Comparison of ENCODE assay signal across 1 cellular context in the genomic region with DNA sequence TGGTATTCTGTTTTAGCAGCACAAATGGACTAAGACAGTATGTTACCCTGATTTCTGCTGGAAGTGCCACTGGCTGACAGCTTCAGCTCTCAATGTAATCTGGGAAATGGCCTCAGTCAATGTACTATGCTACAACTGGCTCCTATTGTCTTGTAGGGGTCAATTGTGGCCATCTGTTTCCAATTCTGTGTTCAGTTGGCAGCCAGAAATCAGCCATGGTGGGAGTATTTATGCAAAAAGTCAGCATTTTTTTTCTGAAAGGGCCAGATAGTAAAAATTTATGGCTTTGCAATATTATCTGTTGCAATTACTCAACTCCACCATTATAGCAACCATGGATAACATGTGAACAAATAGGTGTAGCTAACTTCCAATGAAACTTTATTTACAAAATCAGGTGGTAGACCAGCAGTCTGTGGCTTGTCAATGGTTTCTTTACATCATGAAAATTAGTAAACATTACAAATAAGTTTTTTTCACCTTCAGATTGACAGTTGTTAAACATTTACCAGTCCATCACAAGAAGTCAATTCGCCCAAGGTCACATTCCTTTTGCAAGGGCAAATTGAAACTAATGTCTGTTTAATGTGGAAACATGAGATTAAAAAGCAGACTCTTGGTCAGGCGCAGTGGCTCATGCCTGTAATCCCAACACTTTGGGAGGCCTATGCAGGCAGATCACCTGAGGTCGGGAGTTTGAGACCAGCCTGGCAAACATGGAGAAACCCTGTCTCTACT.
TF ChIP-seq lines count a peak whose summit lies in the region.

No MANE protein-coding gene starts in this region.

TF ChIP-seq in HepG2, 621 proteins besides CTCF, POLR2A, EP300 and RAD21 (continued from another document and continues in another):
- TF ChIP-seq, protein P1, sequence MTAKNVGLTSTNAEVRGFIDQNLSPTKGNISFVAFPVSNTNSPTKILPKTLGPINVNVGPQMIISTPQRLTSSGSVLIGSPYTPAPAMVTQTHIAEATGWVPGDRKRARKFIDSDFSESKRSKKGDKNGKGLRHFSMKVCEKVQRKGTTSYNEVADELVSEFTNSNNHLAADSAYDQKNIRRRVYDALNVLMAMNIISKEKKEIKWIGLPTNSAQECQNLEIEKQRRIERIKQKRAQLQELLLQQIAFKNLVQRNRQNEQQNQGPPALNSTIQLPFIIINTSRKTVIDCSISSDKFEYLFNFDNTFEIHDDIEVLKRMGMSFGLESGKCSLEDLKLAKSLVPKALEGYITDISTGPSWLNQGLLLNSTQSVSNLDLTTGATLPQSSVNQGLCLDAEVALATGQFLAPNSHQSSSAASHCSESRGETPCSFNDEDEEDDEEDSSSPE (CRISPR knock-in tag; IDR thresholded peaks at IDR 0.05): no peak; the same call in 1 of the 2 replicates
- TF ChIP-seq PHF8 (CRISPR knock-in tag; IDR thresholded peaks at IDR 0.05) (peak; percentile 23; the same call in 1 of the 2 replicates), TEAD3 (CRISPR knock-in tag; optimal IDR thresholded peaks at IDR 0.05; ENCODE audit: borderline replicate concordance) (peak; percentile 57), RFXAP (CRISPR knock-in tag; IDR thresholded peaks at IDR 0.05; ENCODE audit: borderline replicate concordance) (no peak), ZNF577 (CRISPR knock-in tag; IDR thresholded peaks at IDR 0.05; ENCODE audit: borderline replicate concordance, low read depth) (no peak), FOXC1 (CRISPR knock-in tag; IDR thresholded peaks at IDR 0.05; ENCODE audit: borderline replicate concordance) (no peak), MIXL1 (CRISPR knock-in tag; IDR thresholded peaks at IDR 0.05) (peak; percentile 86), KMT2B (CRISPR knock-in tag; IDR thresholded peaks at IDR 0.05) (no peak), SOX13 (IDR thresholded peaks at IDR 0.05) (0 out of 2 replicates have a peak, but pooled peaks have one; percentile 8), SOX13 (CRISPR knock-in tag; conservative IDR thresholded peaks at IDR 0.05 in 1 of 2, IDR thresholded peaks at IDR 0.05 in 1 of 2) (peak in 1 of 2 experiments; percentile 71; a peak in 2 of 4 replicates), ZNF335 (CRISPR knock-in tag; IDR thresholded peaks at IDR 0.05) (peak; percentile 78; the same call in 1 of the 2 replicates), ZNF431 (CRISPR knock-in tag; IDR thresholded peaks at IDR 0.05; ENCODE audit: borderline replicate concordance, low read depth) (peak; percentile 70; the same call in 1 of the 2 replicates), ZNF672 (CRISPR knock-in tag; IDR thresholded peaks at IDR 0.05) (no peak), HNF4A (CRISPR knock-in tag; IDR thresholded peaks at IDR 0.05) (peak; percentile 49), TP53 (CRISPR knock-in tag; conservative IDR thresholded peaks at IDR 0.05) (no peak), ZBTB7B (CRISPR knock-in tag; IDR thresholded peaks at IDR 0.05) (no peak), TBX2 (CRISPR knock-in tag; IDR thresholded peaks at IDR 0.05; ENCODE audit: borderline replicate concordance) (peak; percentile 92), FOXA1 (IDR thresholded peaks at IDR 0.05) (no peak), FOXA1 (CRISPR knock-in tag; IDR thresholded peaks at IDR 0.05) (peak; percentile 69), ZNF12 (CRISPR knock-in tag; IDR thresholded peaks at IDR 0.05) (peak; percentile 49; the same call in 1 of the 2 replicates), ZNF780A (CRISPR knock-in tag; IDR thresholded peaks at IDR 0.05) (no peak), ZSCAN29 (CRISPR knock-in tag; conservative IDR thresholded peaks at IDR 0.05) (0 out of 2 replicates have a peak, but pooled peaks have one; percentile 22), ZNF282 (IDR thresholded peaks at IDR 0.05; ENCODE audit: partially characterized antibody) (no peak), ZNF136 (CRISPR knock-in tag; IDR thresholded peaks at IDR 0.05; ENCODE audit: low read depth) (no peak), KMT2A (CRISPR knock-in tag; IDR thresholded peaks at IDR 0.05) (no peak), HMG20B (CRISPR knock-in tag; conservative IDR thresholded peaks at IDR 0.05) (no peak), ZNF607 (CRISPR knock-in tag; IDR thresholded peaks at IDR 0.05; ENCODE audit: borderline replicate concordance) (peak; percentile 22; the same call in 1 of the 2 replicates), ZFX (CRISPR knock-in tag; IDR thresholded peaks at IDR 0.05; ENCODE audit: low read depth) (peak; percentile 61), SAP130 (CRISPR knock-in tag; IDR thresholded peaks at IDR 0.05; ENCODE audit: low read depth) (0 out of 2 replicates have a peak, but pooled peaks have one; percentile 29), KDM5B (CRISPR knock-in tag; IDR thresholded peaks at IDR 0.05; ENCODE audit: borderline replicate concordance) (no peak), CEBPG (CRISPR knock-in tag; IDR thresholded peaks at IDR 0.05) (peak; percentile 58), ZSCAN20 (CRISPR knock-in tag; IDR thresholded peaks at IDR 0.05; ENCODE audit: borderline replicate concordance) (no peak), FOXK1 (CRISPR knock-in tag; IDR thresholded peaks at IDR 0.05; ENCODE audit: borderline replicate concordance, low read depth) (peak; percentile 89; the same call in 1 of the 2 replicates)
- TF ChIP-seq, protein P2, sequence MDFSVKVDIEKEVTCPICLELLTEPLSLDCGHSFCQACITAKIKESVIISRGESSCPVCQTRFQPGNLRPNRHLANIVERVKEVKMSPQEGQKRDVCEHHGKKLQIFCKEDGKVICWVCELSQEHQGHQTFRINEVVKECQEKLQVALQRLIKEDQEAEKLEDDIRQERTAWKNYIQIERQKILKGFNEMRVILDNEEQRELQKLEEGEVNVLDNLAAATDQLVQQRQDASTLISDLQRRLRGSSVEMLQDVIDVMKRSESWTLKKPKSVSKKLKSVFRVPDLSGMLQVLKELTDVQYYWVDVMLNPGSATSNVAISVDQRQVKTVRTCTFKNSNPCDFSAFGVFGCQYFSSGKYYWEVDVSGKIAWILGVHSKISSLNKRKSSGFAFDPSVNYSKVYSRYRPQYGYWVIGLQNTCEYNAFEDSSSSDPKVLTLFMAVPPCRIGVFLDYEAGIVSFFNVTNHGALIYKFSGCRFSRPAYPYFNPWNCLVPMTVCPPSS (IDR thresholded peaks at IDR 0.05): no peak
- TF ChIP-seq, protein P3, sequence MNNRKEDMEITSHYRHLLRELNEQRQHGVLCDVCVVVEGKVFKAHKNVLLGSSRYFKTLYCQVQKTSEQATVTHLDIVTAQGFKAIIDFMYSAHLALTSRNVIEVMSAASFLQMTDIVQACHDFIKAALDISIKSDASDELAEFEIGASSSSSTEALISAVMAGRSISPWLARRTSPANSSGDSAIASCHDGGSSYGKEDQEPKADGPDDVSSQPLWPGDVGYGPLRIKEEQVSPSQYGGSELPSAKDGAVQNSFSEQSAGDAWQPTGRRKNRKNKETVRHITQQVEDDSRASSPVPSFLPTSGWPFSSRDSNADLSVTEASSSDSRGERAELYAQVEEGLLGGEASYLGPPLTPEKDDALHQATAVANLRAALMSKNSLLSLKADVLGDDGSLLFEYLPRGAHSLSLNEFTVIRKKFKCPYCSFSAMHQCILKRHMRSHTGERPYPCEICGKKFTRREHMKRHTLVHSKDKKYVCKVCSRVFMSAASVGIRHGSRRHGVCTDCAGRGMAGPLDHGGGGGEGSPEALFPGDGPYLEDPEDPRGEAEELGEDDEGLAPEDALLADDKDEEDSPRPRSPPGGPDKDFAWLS (CRISPR knock-in tag; IDR thresholded peaks at IDR 0.05; ENCODE audit: borderline replicate concordance): no peak
- TF ChIP-seq, protein P4, sequence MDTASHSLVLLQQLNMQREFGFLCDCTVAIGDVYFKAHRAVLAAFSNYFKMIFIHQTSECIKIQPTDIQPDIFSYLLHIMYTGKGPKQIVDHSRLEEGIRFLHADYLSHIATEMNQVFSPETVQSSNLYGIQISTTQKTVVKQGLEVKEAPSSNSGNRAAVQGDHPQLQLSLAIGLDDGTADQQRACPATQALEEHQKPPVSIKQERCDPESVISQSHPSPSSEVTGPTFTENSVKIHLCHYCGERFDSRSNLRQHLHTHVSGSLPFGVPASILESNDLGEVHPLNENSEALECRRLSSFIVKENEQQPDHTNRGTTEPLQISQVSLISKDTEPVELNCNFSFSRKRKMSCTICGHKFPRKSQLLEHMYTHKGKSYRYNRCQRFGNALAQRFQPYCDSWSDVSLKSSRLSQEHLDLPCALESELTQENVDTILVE (CRISPR knock-in tag; IDR thresholded peaks at IDR 0.05): no peak
- TF ChIP-seq, protein P5, sequence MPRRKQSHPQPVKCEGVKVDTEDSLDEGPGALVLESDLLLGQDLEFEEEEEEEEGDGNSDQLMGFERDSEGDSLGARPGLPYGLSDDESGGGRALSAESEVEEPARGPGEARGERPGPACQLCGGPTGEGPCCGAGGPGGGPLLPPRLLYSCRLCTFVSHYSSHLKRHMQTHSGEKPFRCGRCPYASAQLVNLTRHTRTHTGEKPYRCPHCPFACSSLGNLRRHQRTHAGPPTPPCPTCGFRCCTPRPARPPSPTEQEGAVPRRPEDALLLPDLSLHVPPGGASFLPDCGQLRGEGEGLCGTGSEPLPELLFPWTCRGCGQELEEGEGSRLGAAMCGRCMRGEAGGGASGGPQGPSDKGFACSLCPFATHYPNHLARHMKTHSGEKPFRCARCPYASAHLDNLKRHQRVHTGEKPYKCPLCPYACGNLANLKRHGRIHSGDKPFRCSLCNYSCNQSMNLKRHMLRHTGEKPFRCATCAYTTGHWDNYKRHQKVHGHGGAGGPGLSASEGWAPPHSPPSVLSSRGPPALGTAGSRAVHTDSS (CRISPR knock-in tag; conservative IDR thresholded peaks at IDR 0.05): no peak
- TF ChIP-seq, protein P6, sequence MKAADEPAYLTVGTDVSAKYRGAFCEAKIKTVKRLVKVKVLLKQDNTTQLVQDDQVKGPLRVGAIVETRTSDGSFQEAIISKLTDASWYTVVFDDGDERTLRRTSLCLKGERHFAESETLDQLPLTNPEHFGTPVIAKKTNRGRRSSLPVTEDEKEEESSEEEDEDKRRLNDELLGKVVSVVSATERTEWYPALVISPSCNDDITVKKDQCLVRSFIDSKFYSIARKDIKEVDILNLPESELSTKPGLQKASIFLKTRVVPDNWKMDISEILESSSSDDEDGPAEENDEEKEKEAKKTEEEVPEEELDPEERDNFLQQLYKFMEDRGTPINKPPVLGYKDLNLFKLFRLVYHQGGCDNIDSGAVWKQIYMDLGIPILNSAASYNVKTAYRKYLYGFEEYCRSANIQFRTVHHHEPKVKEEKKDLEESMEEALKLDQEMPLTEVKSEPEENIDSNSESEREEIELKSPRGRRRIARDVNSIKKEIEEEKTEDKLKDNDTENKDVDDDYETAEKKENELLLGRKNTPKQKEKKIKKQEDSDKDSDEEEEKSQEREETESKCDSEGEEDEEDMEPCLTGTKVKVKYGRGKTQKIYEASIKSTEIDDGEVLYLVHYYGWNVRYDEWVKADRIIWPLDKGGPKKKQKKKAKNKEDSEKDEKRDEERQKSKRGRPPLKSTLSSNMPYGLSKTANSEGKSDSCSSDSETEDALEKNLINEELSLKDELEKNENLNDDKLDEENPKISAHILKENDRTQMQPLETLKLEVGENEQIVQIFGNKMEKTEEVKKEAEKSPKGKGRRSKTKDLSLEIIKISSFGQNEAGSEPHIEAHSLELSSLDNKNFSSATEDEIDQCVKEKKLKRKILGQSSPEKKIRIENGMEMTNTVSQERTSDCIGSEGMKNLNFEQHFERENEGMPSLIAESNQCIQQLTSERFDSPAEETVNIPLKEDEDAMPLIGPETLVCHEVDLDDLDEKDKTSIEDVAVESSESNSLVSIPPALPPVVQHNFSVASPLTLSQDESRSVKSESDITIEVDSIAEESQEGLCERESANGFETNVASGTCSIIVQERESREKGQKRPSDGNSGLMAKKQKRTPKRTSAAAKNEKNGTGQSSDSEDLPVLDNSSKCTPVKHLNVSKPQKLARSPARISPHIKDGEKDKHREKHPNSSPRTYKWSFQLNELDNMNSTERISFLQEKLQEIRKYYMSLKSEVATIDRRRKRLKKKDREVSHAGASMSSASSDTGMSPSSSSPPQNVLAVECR (CRISPR knock-in tag; IDR thresholded peaks at IDR 0.05; ENCODE audit: borderline replicate concordance): no peak; the same call in 1 of the 2 replicates
- TF ChIP-seq, protein P7, sequence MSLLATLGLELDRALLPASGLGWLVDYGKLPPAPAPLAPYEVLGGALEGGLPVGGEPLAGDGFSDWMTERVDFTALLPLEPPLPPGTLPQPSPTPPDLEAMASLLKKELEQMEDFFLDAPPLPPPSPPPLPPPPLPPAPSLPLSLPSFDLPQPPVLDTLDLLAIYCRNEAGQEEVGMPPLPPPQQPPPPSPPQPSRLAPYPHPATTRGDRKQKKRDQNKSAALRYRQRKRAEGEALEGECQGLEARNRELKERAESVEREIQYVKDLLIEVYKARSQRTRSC (CRISPR knock-in tag; IDR thresholded peaks at IDR 0.05; ENCODE audit: low read depth): no peak
- TF ChIP-seq, protein P8, sequence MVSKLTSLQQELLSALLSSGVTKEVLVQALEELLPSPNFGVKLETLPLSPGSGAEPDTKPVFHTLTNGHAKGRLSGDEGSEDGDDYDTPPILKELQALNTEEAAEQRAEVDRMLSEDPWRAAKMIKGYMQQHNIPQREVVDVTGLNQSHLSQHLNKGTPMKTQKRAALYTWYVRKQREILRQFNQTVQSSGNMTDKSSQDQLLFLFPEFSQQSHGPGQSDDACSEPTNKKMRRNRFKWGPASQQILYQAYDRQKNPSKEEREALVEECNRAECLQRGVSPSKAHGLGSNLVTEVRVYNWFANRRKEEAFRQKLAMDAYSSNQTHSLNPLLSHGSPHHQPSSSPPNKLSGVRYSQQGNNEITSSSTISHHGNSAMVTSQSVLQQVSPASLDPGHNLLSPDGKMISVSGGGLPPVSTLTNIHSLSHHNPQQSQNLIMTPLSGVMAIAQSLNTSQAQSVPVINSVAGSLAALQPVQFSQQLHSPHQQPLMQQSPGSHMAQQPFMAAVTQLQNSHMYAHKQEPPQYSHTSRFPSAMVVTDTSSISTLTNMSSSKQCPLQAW (CRISPR knock-in tag; IDR thresholded peaks at IDR 0.05): peak; percentile 94
- TF ChIP-seq, protein P9, sequence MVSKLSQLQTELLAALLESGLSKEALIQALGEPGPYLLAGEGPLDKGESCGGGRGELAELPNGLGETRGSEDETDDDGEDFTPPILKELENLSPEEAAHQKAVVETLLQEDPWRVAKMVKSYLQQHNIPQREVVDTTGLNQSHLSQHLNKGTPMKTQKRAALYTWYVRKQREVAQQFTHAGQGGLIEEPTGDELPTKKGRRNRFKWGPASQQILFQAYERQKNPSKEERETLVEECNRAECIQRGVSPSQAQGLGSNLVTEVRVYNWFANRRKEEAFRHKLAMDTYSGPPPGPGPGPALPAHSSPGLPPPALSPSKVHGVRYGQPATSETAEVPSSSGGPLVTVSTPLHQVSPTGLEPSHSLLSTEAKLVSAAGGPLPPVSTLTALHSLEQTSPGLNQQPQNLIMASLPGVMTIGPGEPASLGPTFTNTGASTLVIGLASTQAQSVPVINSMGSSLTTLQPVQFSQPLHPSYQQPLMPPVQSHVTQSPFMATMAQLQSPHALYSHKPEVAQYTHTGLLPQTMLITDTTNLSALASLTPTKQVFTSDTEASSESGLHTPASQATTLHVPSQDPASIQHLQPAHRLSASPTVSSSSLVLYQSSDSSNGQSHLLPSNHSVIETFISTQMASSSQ (IDR thresholded peaks at IDR 0.05; ENCODE audit: low read depth): peak; percentile 95
- TF ChIP-seq, protein P9 (CRISPR knock-in tag; IDR thresholded peaks at IDR 0.05; ENCODE audit: borderline replicate concordance): peak; percentile 99
